In the genomic region with DNA sequence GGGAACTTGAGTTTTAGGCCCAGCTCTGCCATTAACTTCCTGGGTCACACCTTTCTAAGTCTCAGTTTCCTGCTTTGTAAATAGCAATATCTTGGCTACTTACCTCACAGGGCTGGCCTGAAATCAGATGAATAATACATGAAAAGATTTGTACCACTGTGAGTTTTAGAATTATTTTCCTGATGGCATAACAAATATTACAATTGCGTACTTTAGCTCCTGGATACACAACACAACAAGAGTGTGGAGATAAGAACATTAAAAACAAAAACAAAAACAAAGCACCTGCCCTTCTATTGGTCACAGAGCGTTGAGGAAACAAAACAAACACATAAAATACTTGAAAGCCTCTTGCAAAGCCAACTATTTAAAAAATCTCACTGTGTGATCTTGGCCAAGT, we compare ENCODE assay signal across 13 cellular contexts. TPM values are rescaled to one million over a fixed set of nuclear protein-coding genes. Genes with fewer than 3 reads are reported as not detected.
DNase-seq lines count a peak whose midpoint lies in the region; ATAC-seq, FAIRE-seq and TF ChIP-seq lines count a peak whose summit lies in the region.
"Had no signal": no experiment of that assay in that cellular context is flagged by ENCODE, and none has a peak within 500 bp of the region (broad histone marks: within the 10 kb centered on the region; RNA-seq: fewer than 3 reads in every experiment).

No MANE protein-coding gene starts in this region.

- H3K4me3 ChIP-seq in right atrium auricular region (no peak overlapping the region), uterus (no peak overlapping the region)
- H3K4me3 ChIP-seq in naive thymus-derived CD4-positive, alpha-beta T cell (ENCODE audit: low read length), result peak overlapping the region; percentile 4

- H3K36me3 ChIP-seq in right atrium auricular region, result no peaks in the 10 kb centered on the region
- H3K36me3 ChIP-seq in naive thymus-derived CD4-positive, alpha-beta T cell (ENCODE audit: control insufficient read depth in 2 of 3, insufficient read depth in 3 of 3, low read length in 3 of 3), result no peaks in the 10 kb centered on the region
- no peaks in the 10 kb centered on the region for H3K36me3 ChIP-seq in uterus

- peak overlapping the region; percentile 27 to 99 for H3K27ac ChIP-seq in right atrium auricular region
- H3K27ac ChIP-seq in naive thymus-derived CD4-positive, alpha-beta T cell (ENCODE audit: low read depth, low read length), result peak overlapping the region; percentile 70
- peak overlapping the region; percentile 98 to 99 for H3K27ac ChIP-seq in uterus

- H3K4me1 Mint-ChIP-seq in activated naive CD8-positive, alpha-beta T cell treated with anti-CD3 and anti-CD28 coated beads, Interleukin-2, amount 50 U/mL, for 24 hours, result peaks cover 88% of the 10 kb centered on the region
- peaks cover 75 to 97% (median 90%) of the 10 kb centered on the region in 7 donors for H3K4me1 Mint-ChIP-seq in naive thymus-derived CD4-positive, alpha-beta T cell

- no peak overlapping the region for H3K4me3 Mint-ChIP-seq in activated naive CD8-positive, alpha-beta T cell treated with anti-CD3 and anti-CD28 coated beads, Interleukin-2, amount 50 U/mL, for 24 hours
- peak overlapping the region; percentile 68 to 88 (median 80) for H3K4me3 Mint-ChIP-seq in naive thymus-derived CD4-positive, alpha-beta T cell
- H3K4me3 Mint-ChIP-seq: neural crest cell had no signal

- peaks cover 2% of the 10 kb centered on the region for H3K36me3 Mint-ChIP-seq in activated naive CD8-positive, alpha-beta T cell treated with anti-CD3 and anti-CD28 coated beads, Interleukin-2, amount 50 U/mL, for 24 hours (ENCODE audit: low read depth)
- peaks cover 0 to 10% (median 0%) of the 10 kb centered on the region in 5 donors for H3K36me3 Mint-ChIP-seq in naive thymus-derived CD4-positive, alpha-beta T cell

- H3K27me3 ChIP-seq in right atrium auricular region (no peaks in the 10 kb centered on the region), uterus (no peaks in the 10 kb centered on the region)
- H3K27me3 ChIP-seq in naive thymus-derived CD4-positive, alpha-beta T cell (ENCODE audit: control insufficient read depth in 2 of 2, insufficient read depth in 2 of 2, low read length in 2 of 2), result no peaks in the 10 kb centered on the region

- H3K27me3 Mint-ChIP-seq in activated naive CD8-positive, alpha-beta T cell treated with anti-CD3 and anti-CD28 coated beads, Interleukin-2, amount 50 U/mL, for 24 hours, result no peaks in the 10 kb centered on the region
- H3K27me3 Mint-ChIP-seq in naive thymus-derived CD4-positive, alpha-beta T cell, result no peaks in the 10 kb centered on the region

- TF ChIP-seq CTCF in right atrium auricular region (IDR thresholded peaks at IDR 0.05), result no peak
- TF ChIP-seq CTCF in uterus (IDR thresholded peaks at IDR 0.05), result no peak
- no peak for TF ChIP-seq CTCF in GM13977 (IDR thresholded peaks at IDR 0.05; ENCODE audit: extremely low read depth, insufficient read depth, missing control alignments)

- no peak for FAIRE-seq in GM12891 (lab: Jason Lieb, UNC)

- in situ Hi-C loops in GM13977 (cut with MboI; ENCODE audit: low pct_unique_long_range_greater_than_20kb, low sequenced_read_pairs, unreplicated experiment), result no loop called here

- no peaks in the 10 kb centered on the region for H3K9me3 Mint-ChIP-seq in activated naive CD8-positive, alpha-beta T cell treated with anti-CD3 and anti-CD28 coated beads, Interleukin-2, amount 50 U/mL, for 24 hours
- H3K9me3 Mint-ChIP-seq in naive thymus-derived CD4-positive, alpha-beta T cell, result no peaks in the 10 kb centered on the region
- H3K9me3 Mint-ChIP-seq: neural crest cell had no signal

- CTCF ChIA-PET in naive thymus-derived CD4-positive, alpha-beta T cell (lab: Charles Lee), result interaction anchor here (0.6 to 20.1 kb wide), 4 partner anchors 9 to 82 kb away, joined by 3 to 539 read pairs (median 12); a partner anchor contains a TSS

- TF ChIP-seq POLR2A in uterus (IDR thresholded peaks at IDR 0.05) (no peak), GM12891 (IDR thresholded peaks at IDR 0.05; ENCODE audit: low read depth, low read length) (no peak)

- intact Hi-C loops in Right ventricle myocardium inferior (cut with DNase I) (no loop called here), uterus (cut with DNase I; ENCODE audit: low total_unique reads) (no loop called here)
- intact Hi-C loops in naive thymus-derived CD4-positive, alpha-beta T cell (cut with micrococcal nuclease), result loop anchor here (1.0 kb wide), 4 partner anchors 8 to 13 kb away; no protein-coding TSS in a partner anchor

- H3K9me3 ChIP-seq in right atrium auricular region, result no peaks in the 10 kb centered on the region
- no peaks in the 10 kb centered on the region for H3K9me3 ChIP-seq in naive thymus-derived CD4-positive, alpha-beta T cell (ENCODE audit: control insufficient read depth in 2 of 3, low read length in 3 of 3)
- H3K9me3 ChIP-seq in uterus, result no peaks in the 10 kb centered on the region

- DNase-seq in right atrium auricular region (ENCODE audit: low spot score) (no peak), Right ventricle myocardium inferior (ENCODE audit: missing footprints) (no peak), uterus (no peak), NCI-H1417 (lab: John Stamatoyannopoulos, UW) (no peak), GM12891 (ENCODE audit: insufficient read length, low spot score) (no peak), GM13977 (ENCODE audit: low spot score) (no peak)
- no peak for DNase-seq in activated naive CD8-positive, alpha-beta T cell treated with anti-CD3 and anti-CD28 coated beads, Interleukin-2, amount 50 U/mL, for 24 hours
- no peak for DNase-seq in naive thymus-derived CD4-positive, alpha-beta T cell
- DNase-seq: C1 segment of cervical spinal cord, dermis blood vessel endothelial cell, KBM-7, NCI-H446 treated with DMSO at 0.1 percent for 48 hours had no signal

- peak overlapping the region; percentile 87 for H3K27ac Mint-ChIP-seq in activated naive CD8-positive, alpha-beta T cell treated with anti-CD3 and anti-CD28 coated beads, Interleukin-2, amount 50 U/mL, for 24 hours
- H3K27ac Mint-ChIP-seq in naive thymus-derived CD4-positive, alpha-beta T cell, result peak overlapping the region; percentile 90 to 100 (median 97)

- POLR2A ChIA-PET in naive thymus-derived CD4-positive, alpha-beta T cell (lab: Charles Lee), result interaction anchor here (0.6 to 16.4 kb wide), 6 partner anchors 7 to 80 kb away, joined by 3 to 364 read pairs (median 8); no protein-coding TSS in a partner anchor

- H3K4me1 ChIP-seq in right atrium auricular region, result peaks cover 0 to 88% of the 10 kb centered on the region in 2 donors
- peaks cover 48 to 93% of the 10 kb centered on the region in 2 donors for H3K4me1 ChIP-seq in naive thymus-derived CD4-positive, alpha-beta T cell (ENCODE audit: control insufficient read depth in 2 of 2, insufficient read depth in 2 of 2, low read length in 2 of 2)
- peaks cover 24 to 33% of the 10 kb centered on the region in 2 donors for H3K4me1 ChIP-seq in uterus

- no peak for ATAC-seq in Right ventricle myocardium inferior
- no peak for ATAC-seq in activated naive CD8-positive, alpha-beta T cell treated with anti-CD3 and anti-CD28 coated beads, Interleukin-2, amount 50 U/mL, for 24 hours
- ATAC-seq in naive thymus-derived CD4-positive, alpha-beta T cell, result no peak

TF ChIP-seq in GM12891, 5 proteins besides CTCF, POLR2A, EP300 and RAD21:
- TF ChIP-seq POU2F2 (IDR thresholded peaks at IDR 0.05; ENCODE audit: low read depth, low read length), result no peak
- no peak for TF ChIP-seq TAF1 (IDR thresholded peaks at IDR 0.05; ENCODE audit: low read depth, low read length)
- no peak for TF ChIP-seq POLR2AphosphoS5 (IDR thresholded peaks at IDR 0.05; ENCODE audit: low read depth, low read length)
- no peak for TF ChIP-seq PAX5 (IDR thresholded peaks at IDR 0.05; ENCODE audit: insufficient read depth, low read length, severe bottlenecking)
- no peak for TF ChIP-seq SPI1 (IDR thresholded peaks at IDR 0.05; ENCODE audit: low read depth, low read length)

RNA-seq across cellular contexts. Expression of a gene that starts 4.9 kb away (rescaled TPM):
- total RNA-seq in right atrium auricular region, result 10 to 100 TPM; 33.4 to 60.2 TPM
- total RNA-seq in Right ventricle myocardium inferior, result 38.8 TPM
- total RNA-seq in naive thymus-derived CD4-positive, alpha-beta T cell, result 100 to 1,000 TPM; 150 to 194 (median 188) TPM
- polyA plus RNA-seq in naive thymus-derived CD4-positive, alpha-beta T cell, result 10 to 100 TPM; 16.7 to 36.7 TPM
- total RNA-seq in uterus, result 100 to 1,000 TPM in 1 of 4 donors, 10 to 100 TPM in 3; 33.0 to 191 (median 42.5) TPM
- 25.5 TPM for polyA plus RNA-seq in GM12891 (2012; ENCODE audit: low read depth, missing spikeins)

RNA-seq across cellular contexts. Expression of a gene that starts 51.6 kb away (rescaled TPM):
- total RNA-seq in right atrium auricular region (10 to 100 TPM; 48.9 to 52.0 TPM), Right ventricle myocardium inferior (23.2 TPM), uterus (10 to 100 TPM in 3 of 4 donors, 1 to 10 TPM in 1; 1.3 to 50.5 (median 15.4) TPM)
- total RNA-seq in naive thymus-derived CD4-positive, alpha-beta T cell, result 10 to 100 TPM in 2 of 5 experiments, 1 to 10 TPM in 3; 6.7 to 14.3 (median 10.0) TPM
- polyA plus RNA-seq in naive thymus-derived CD4-positive, alpha-beta T cell, result 10 to 100 TPM; 12.5 to 15.6 TPM
- 1.0 TPM for polyA plus RNA-seq in GM12891 (2012; ENCODE audit: low read depth, missing spikeins)

Comparison
In these comparisons a context has a peak if more than half of its experiments do, and no peak if none do; other contexts are left out.
1. intact Hi-C loops: an anchor here in naive thymus-derived CD4-positive, alpha-beta T cell (1.0 kb wide); none called in Right ventricle myocardium inferior and uterus.